Comparison of ENCODE assay signal across 11 cellular contexts in the genomic region with DNA sequence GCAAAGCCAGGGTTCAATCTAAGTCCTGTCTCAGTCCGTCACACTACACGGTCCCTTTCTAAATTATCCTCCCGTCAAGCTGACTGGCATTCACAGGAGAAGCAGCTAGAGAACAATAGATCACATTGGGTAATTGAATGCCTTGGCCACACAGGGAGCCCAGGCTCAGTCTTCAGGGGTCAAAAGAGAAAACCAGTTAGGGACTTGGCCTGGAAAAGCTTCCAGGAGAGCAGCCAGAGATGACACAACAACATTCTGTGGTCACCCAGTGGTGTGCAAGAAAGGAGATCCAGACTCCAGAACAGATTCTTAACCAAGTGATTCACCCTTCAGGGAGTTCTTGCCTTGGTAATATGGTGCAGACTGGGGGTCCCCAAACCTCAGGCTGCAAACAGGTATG. TPM values are rescaled to one million over a fixed set of nuclear protein-coding genes. Genes with fewer than 3 reads are reported as not detected.
DNase-seq lines count a peak whose midpoint lies in the region; ATAC-seq and TF ChIP-seq lines count a peak whose summit lies in the region.
"Had no signal": no experiment of that assay in that cellular context is flagged by ENCODE, and none has a peak within 500 bp of the region (broad histone marks: within the 10 kb centered on the region; RNA-seq: fewer than 3 reads in every experiment).

No MANE protein-coding gene starts in this region.

- peak; percentile 96 for DNase-seq in AG04449 (ENCODE audit: low read depth, low spot score)
- peak; percentile 97 for DNase-seq in LHCN-M2 (ENCODE audit: low read depth)
- peak; percentile 9 for DNase-seq in cerebellar cortex (ENCODE audit: low spot score)
- DNase-seq in islet precursor cell = peak; percentile 97
- no peak for DNase-seq in right lobe of liver
- no peak for DNase-seq in NCI-H345 treated with DMSO at 0.1 percent for 48 hours (lab: John Stamatoyannopoulos, UW; ENCODE audit: unreplicated experiment)
- DNase-seq: effector memory CD4-positive, alpha-beta T cell; NCI-H2171 had no signal

- TF ChIP-seq CTCF in AG04449 (IDR thresholded peaks at IDR 0.05; ENCODE audit: insufficient read depth, low read length, missing control alignments) = no peak
- TF ChIP-seq CTCF in right lobe of liver (IDR thresholded peaks at IDR 0.05) = no peak

- no peaks in the 10 kb centered on the region for H3K36me3 ChIP-seq in right lobe of liver
- H3K36me3 ChIP-seq: HAP-1 had no signal

- intact Hi-C loops in right lobe of liver (cut with DNase I) = no loop called here

- CTCF ChIA-PET in AG04449 (lab: Yijun Ruan, JAX) = interaction anchor here (1.1 to 1.3 kb wide), 2 partner anchors 10 to 13 kb away, joined by 3 read pairs; no protein-coding TSS in a partner anchor

- ATAC-seq in HG02973 (IDR thresholded peaks at IDR 0.05; ENCODE audit: unreplicated experiment) (no peak), HG03135 (IDR thresholded peaks at IDR 0.05; ENCODE audit: unreplicated experiment) (no peak), right lobe of liver (no peak)

- H3K27ac ChIP-seq in right lobe of liver = no peak overlapping the region

- TF ChIP-seq POLR2A in right lobe of liver (IDR thresholded peaks at IDR 0.05) = no peak

- 29% methylated on average over 3 of the region's 3 CpGs for WGBS in right lobe of liver (ENCODE audit: insufficient coverage, low coverage, low lambda C conversion rate, missing lambda C conversion rate)

- no peaks in the 10 kb centered on the region for H3K27me3 ChIP-seq in right lobe of liver

- no peaks in the 10 kb centered on the region for H3K4me1 ChIP-seq in right lobe of liver

- H3K4me3 ChIP-seq in AG04449 (ENCODE audit: low read depth, low read length) = peak overlapping the region; percentile 7; the same call in 1 of the 2 replicates
- H3K4me3 ChIP-seq in right lobe of liver = no peak overlapping the region
- H3K4me3 ChIP-seq: HAP-1 had no signal

- no peaks in the 10 kb centered on the region for H3K9me3 ChIP-seq in right lobe of liver
- H3K9me3 ChIP-seq: HAP-1 had no signal

- POLR2A ChIA-PET in AG04449 (lab: Yijun Ruan, JAX) = interaction anchor here (0.6 to 2.0 kb wide), 5 partner anchors 9 to 41 kb away, joined by 3 to 7 read pairs (median 3); partner anchors contain the start of gene ARHGAP31

RNA-seq across cellular contexts. Expression of gene ARHGAP31, which starts 15.9 kb away (rescaled TPM):
- total RNA-seq in LHCN-M2 (2014; rRNA removed) = 7.7 and 8.3 TPM in 2 replicates
- 10.2 TPM for polyA plus RNA-seq in LHCN-M2 (2012)
- total RNA-seq in right lobe of liver = 1 to 10 TPM; 1.6 to 8.7 (median 4.9) TPM

Comparison
In these comparisons a context has a peak if more than half of its experiments do, and no peak if none do; other contexts are left out.
1. DNase-seq: peak in AG04449 (single experiment), LHCN-M2 (single experiment), cerebellar cortex (single experiment) and islet precursor cell (single experiment); none in right lobe of liver (0 of 3) and NCI-H345 treated with DMSO at 0.1 percent for 48 hours (single experiment).